8 cellular contexts compared by ENCODE assay signal in genomic region chr14:49633650-49634546, GRCh38. TPM values are rescaled to one million over a fixed set of nuclear protein-coding genes. Genes with fewer than 3 reads are reported as not detected.
A peak's percentile ranks its signal among the peaks of the same experiment; 100 is the strongest.
DNase-seq lines count a peak whose midpoint lies in the region; ATAC-seq and TF ChIP-seq lines count a peak whose summit lies in the region.

No MANE protein-coding gene starts in this region.

- TF ChIP-seq CTCF in GM12874 (IDR thresholded peaks at IDR 0.05; ENCODE audit: insufficient read depth, low read depth, low read length) (peak; percentile 88), type B pancreatic cell (conservative IDR thresholded peaks at IDR 0.05) (peak; percentile 88)

- peaks cover 22% of the 10 kb centered on the region for H3K36me3 Mint-ChIP-seq in type B pancreatic cell

- peak; percentile 82 for ATAC-seq in HG02759 (IDR thresholded peaks at IDR 0.05; ENCODE audit: unreplicated experiment)

- H3K27ac Mint-ChIP-seq in type B pancreatic cell, result peak overlapping the region; percentile 98

- intact Hi-C loops in cardiac septum (cut with DNase I), result loop anchor here (2.0 to 10.0 kb wide), 4 partner anchors 13 to 221 kb away; partner anchors contain the start of genes KLHDC2, MGAT2, NEMF and POLE2

- H3K4me1 Mint-ChIP-seq in type B pancreatic cell (ENCODE audit: unreplicated experiment), result peaks cover 26% of the 10 kb centered on the region

- no peaks in the 10 kb centered on the region for H3K27me3 Mint-ChIP-seq in type B pancreatic cell

- no peaks in the 10 kb centered on the region for H3K9me3 Mint-ChIP-seq in type B pancreatic cell

- peak overlapping the region; percentile 98 for H3K4me3 Mint-ChIP-seq in type B pancreatic cell

- DNase-seq in NCI-H1105 treated with DMSO at 0.1 percent for 48 hours (lab: John Stamatoyannopoulos, UW) (peak; percentile 94), SKM-1 treated with dmso at 0.1 percent for 144 hours (lab: John Stamatoyannopoulos, UW; ENCODE audit: unreplicated experiment) (peak; percentile 77), cardiac septum (ENCODE audit: low spot score) (peak; percentile 95), pons (ENCODE audit: low spot score) (peak; percentile 94), type B pancreatic cell (ENCODE audit: extremely low spot score, unreplicated experiment) (peak; percentile 97)
- DNase-seq in activated naive CD8-positive, alpha-beta T cell treated with anti-CD3 and anti-CD28 coated beads, Interleukin-2, amount 50 U/mL, for 16 hours (ENCODE audit: low read depth, low spot score), result peak; percentile 91

RNA-seq across cellular contexts. Expression of gene DNAAF2, which starts 1.1 kb away (rescaled TPM):
- total RNA-seq in cardiac septum (4.8 TPM), type B pancreatic cell (ENCODE audit: low replicate concordance) (14.8 and 16.5 TPM in 2 replicates)

RNA-seq across cellular contexts. Expression of gene MGAT2, which starts 13.3 kb away (rescaled TPM):
- 20.0 TPM for total RNA-seq in cardiac septum
- 25.6 and 27.0 TPM in 2 replicates for total RNA-seq in type B pancreatic cell (ENCODE audit: low replicate concordance)

RNA-seq across cellular contexts. Expression of gene RPL36AL, which starts 13.5 kb away (rescaled TPM):
- total RNA-seq in cardiac septum, result 135 TPM
- total RNA-seq in type B pancreatic cell (ENCODE audit: low replicate concordance), result 134 and 156 TPM in 2 replicates

RNA-seq across cellular contexts. Expression of gene LRR1, which starts 35.2 kb away (rescaled TPM):
- 4.7 TPM for total RNA-seq in cardiac septum
- total RNA-seq in type B pancreatic cell (ENCODE audit: low replicate concordance), result 12.5 and 20.1 TPM in 2 replicates

RNA-seq across cellular contexts. Expression of gene RPS29, which starts 47.7 kb away (rescaled TPM):
- total RNA-seq in cardiac septum (612 TPM), type B pancreatic cell (ENCODE audit: low replicate concordance) (1,493 and 1,875 TPM in 2 replicates)

Comparison
In these comparisons a context has a peak if more than half of its experiments do, and no peak if none do; other contexts are left out.
1. Peak in every context shown above with its lines: DNase-seq and ATAC-seq.